1 cellular context compared by ENCODE assay signal in the genomic region with DNA sequence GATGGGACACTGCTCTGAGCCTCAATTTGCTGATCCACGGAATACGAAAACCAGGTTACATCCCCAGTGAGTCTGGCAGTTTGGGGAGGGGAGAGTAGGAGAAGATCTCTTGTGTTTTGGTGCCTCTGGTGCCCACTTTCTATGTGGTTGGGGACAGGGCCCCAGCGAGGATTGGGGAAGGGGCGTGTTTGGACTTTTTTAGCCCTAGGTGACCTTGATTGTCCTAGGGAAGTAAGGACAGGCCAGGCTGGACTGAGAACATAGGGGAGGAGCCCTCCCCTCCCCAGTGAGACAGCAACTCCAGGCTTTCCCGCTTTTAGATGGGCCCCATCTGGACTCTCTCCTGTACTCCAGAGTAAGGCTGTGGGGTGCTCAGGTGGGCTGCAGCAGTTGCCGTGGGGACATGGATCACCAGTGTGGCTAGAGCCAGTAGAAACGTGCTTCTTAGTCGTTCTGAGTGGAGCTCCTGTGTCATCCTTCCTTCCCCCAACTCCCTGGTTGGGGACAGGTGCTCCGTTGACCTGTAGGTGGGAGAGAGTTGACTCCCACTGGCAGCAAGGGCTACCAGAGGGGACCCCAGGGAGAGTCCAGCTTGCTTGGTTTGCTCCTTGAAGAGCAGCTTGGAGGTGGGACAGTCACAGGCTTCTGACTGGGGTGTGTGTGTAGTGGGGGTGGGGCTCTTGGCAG.
TF ChIP-seq lines count a peak whose summit lies in the region.

No MANE protein-coding gene starts in this region.

TF ChIP-seq in endothelial cell of umbilical vein, 7 proteins besides CTCF, POLR2A, EP300 and RAD21:
- TF ChIP-seq JUN (IDR thresholded peaks at IDR 0.05; ENCODE audit: borderline replicate concordance, insufficient read depth, insufficient read length, low read depth) (no peak), MAX (IDR thresholded peaks at IDR 0.05; ENCODE audit: insufficient read depth, insufficient read length) (no peak), EZH2 (IDR thresholded peaks at IDR 0.05; ENCODE audit: borderline replicate concordance, low read depth, low read length, severe bottlenecking) (no peak), MYC (IDR thresholded peaks at IDR 0.05; ENCODE audit: low read depth, low read length) (no peak), FOS (IDR thresholded peaks at IDR 0.05; ENCODE audit: borderline replicate concordance, insufficient read depth, low read length) (no peak)
